17 cellular contexts compared by ENCODE assay signal in genomic region chr15:32637704-32638103, GRCh38. TPM values are rescaled to one million over a fixed set of nuclear protein-coding genes. Genes with fewer than 3 reads are reported as not detected.
DNase-seq lines count a peak whose midpoint lies in the region; ATAC-seq, FAIRE-seq and TF ChIP-seq lines count a peak whose summit lies in the region.
"Had no signal": no experiment of that assay in that cellular context is flagged by ENCODE, and none has a peak within 500 bp of the region (broad histone marks: within the 10 kb centered on the region; RNA-seq: fewer than 3 reads in every experiment).

No MANE protein-coding gene starts in this region.

- peaks cover 12% of the 10 kb centered on the region for H3K4me1 ChIP-seq in PC-3 (ENCODE audit: insufficient read depth, low read length)
- no peaks in the 10 kb centered on the region for H3K4me1 ChIP-seq in CD8-positive, alpha-beta T cell (ENCODE audit: insufficient read depth, low read length)
- H3K4me1 ChIP-seq: Caco-2, HAP-1 had no signal

- no peaks in the 10 kb centered on the region for H3K9me3 ChIP-seq in PC-3 (ENCODE audit: low read length)
- no peaks in the 10 kb centered on the region for H3K9me3 ChIP-seq in CD8-positive, alpha-beta T cell (ENCODE audit: low read length)
- H3K9me3 ChIP-seq: Caco-2, HAP-1 had no signal

- 0 out of 2 replicates have a peak, but pooled peaks cover 9% of the 10 kb centered on the region for H4K20me1 ChIP-seq in PC-3 (ENCODE audit: low read length)

- peaks cover 10% of the 10 kb centered on the region for H3K36me3 Mint-ChIP-seq in CD8-positive, alpha-beta T cell

- H3K4me3 ChIP-seq in PC-3 (ENCODE audit: low read length) (no peak overlapping the region), bronchial epithelial cell (ENCODE audit: low read depth, low read length) (no peak overlapping the region)
- no peak overlapping the region for H3K4me3 ChIP-seq in CD8-positive, alpha-beta T cell (ENCODE audit: low read depth, low read length)
- H3K4me3 ChIP-seq: GM23248, HAP-1 had no signal

- no peak overlapping the region for H3K27ac Mint-ChIP-seq in CD8-positive, alpha-beta T cell
- H3K27ac Mint-ChIP-seq: CD8-positive, alpha-beta memory T cell had no signal

- intact Hi-C loops in PC-3 (cut with micrococcal nuclease), result no loop called here
- intact Hi-C loops in CD8-positive, alpha-beta T cell (cut with DNase I, micrococcal nuclease), result no loop called here

- no peak overlapping the region for H3K27ac ChIP-seq in PC-3 (ENCODE audit: low read length)
- H3K27ac ChIP-seq in CD8-positive, alpha-beta T cell (ENCODE audit: low read depth, low read length), result no peak overlapping the region
- H3K27ac ChIP-seq: GM23248, HL-60 had no signal

- H3K27me3 ChIP-seq in PC-3 (ENCODE audit: low read length), result no peaks in the 10 kb centered on the region
- H3K27me3 ChIP-seq in bronchial epithelial cell (ENCODE audit: control insufficient read depth, insufficient read depth, low read length), result no peaks in the 10 kb centered on the region
- no peaks in the 10 kb centered on the region for H3K27me3 ChIP-seq in CD8-positive, alpha-beta T cell (ENCODE audit: insufficient read depth, low read length)

- H3K27me3 Mint-ChIP-seq in CD8-positive, alpha-beta T cell (ENCODE audit: low read depth), result peaks cover 2% of the 10 kb centered on the region
- H3K27me3 Mint-ChIP-seq: CD8-positive, alpha-beta memory T cell had no signal

- no peak overlapping the region for H3K4me2 ChIP-seq in PC-3 (ENCODE audit: low read length)

- no peak overlapping the region for H2AFZ ChIP-seq in PC-3 (ENCODE audit: low read length)
- H2AFZ ChIP-seq: GM23248 had no signal

- FAIRE-seq in bronchial epithelial cell (lab: Jason Lieb, UNC), result no peak
- FAIRE-seq in RCC 7860 (lab: Jason Lieb, UNC), result no peak
- FAIRE-seq: A204.1 had no signal

- peaks cover 7% of the 10 kb centered on the region for H3F3A ChIP-seq in PC-3 (ENCODE audit: low read length, unreplicated experiment)

- H3K36me3 ChIP-seq in PC-3 (ENCODE audit: low read depth, low read length) (peaks cover 63% of the 10 kb centered on the region), bronchial epithelial cell (ENCODE audit: control insufficient read depth, insufficient read depth, low read length) (peaks cover 4% of the 10 kb centered on the region)
- H3K36me3 ChIP-seq in CD8-positive, alpha-beta T cell (ENCODE audit: insufficient read depth, low read length), result no peaks in the 10 kb centered on the region

- CTCF ChIA-PET in PC-3 (lab: Charles Lee), result interaction anchor here (0.6 kb wide), 1 partner anchor 319 kb away, joined by 4 read pairs; no protein-coding TSS in a partner anchor
- CTCF ChIA-PET in CD8-positive, alpha-beta T cell (lab: Charles Lee), result no interaction called here

- no peaks in the 10 kb centered on the region for H3K9me3 Mint-ChIP-seq in CD8-positive, alpha-beta T cell
- H3K9me3 Mint-ChIP-seq: CD8-positive, alpha-beta memory T cell had no signal

- POLR2A ChIA-PET in PC-3 (lab: Charles Lee; ENCODE audit: unreplicated experiment), result no interaction called here
- POLR2A ChIA-PET in CD8-positive, alpha-beta T cell (lab: Charles Lee), result no interaction called here

- H3K9me2 ChIP-seq in PC-3 (replicated peaks; ENCODE audit: low read length), result no peaks in the 10 kb centered on the region

- peak; percentile 77 for ATAC-seq in PC-3
- no peak for ATAC-seq in CD8-positive, alpha-beta T cell

- DNase-seq in ELR (ENCODE audit: low read depth) (peak; percentile 39), PC-3 (peak; percentile 46), bronchial epithelial cell (ENCODE audit: low read depth) (peak; percentile 76), RCC 7860 (ENCODE audit: low spot score) (no peak), SW 1271 (lab: John Stamatoyannopoulos, UW) (no peak)
- no peak for DNase-seq in stimulated activated CD4-positive, alpha-beta T cell treated with anti-CD3 and anti-CD28 coated beads, Interleukin-4, amount 100 ng/mL, for 24 hours
- no peak for DNase-seq in CD8-positive, alpha-beta T cell
- DNase-seq: AML-193; Caco-2; CD8-positive, alpha-beta memory T cell; GF-D8; GM23248; Kasumi-1; KBM-7 had no signal

- H3K4me3 Mint-ChIP-seq in CD8-positive, alpha-beta T cell, result no peak overlapping the region
- H3K4me3 Mint-ChIP-seq: CD8-positive, alpha-beta memory T cell had no signal

- no TSS peak for BruUV-seq in PC-3 (replicated peaks; lab: Mats Ljungman, UMichigan)

- peaks cover 9% of the 10 kb centered on the region; the same call in 1 of the 2 replicates for H3K79me2 ChIP-seq in PC-3 (ENCODE audit: low read length)

- no peak for TF ChIP-seq CTCF in PC-3 (conservative IDR thresholded peaks at IDR 0.05; ENCODE audit: low read depth, low read length)
- TF ChIP-seq CTCF in bronchial epithelial cell (IDR thresholded peaks at IDR 0.05; ENCODE audit: insufficient read depth, low read length, severe bottlenecking), result no peak
- no peak for TF ChIP-seq CTCF in CD8-positive, alpha-beta T cell (IDR thresholded peaks at IDR 0.05)

- H3K9ac ChIP-seq in PC-3 (ENCODE audit: low read length), result no peak overlapping the region
- H3K9ac ChIP-seq: GM23248 had no signal

- no peaks in the 10 kb centered on the region for H3K4me1 Mint-ChIP-seq in CD8-positive, alpha-beta T cell (ENCODE audit: low read depth)
- H3K4me1 Mint-ChIP-seq: CD8-positive, alpha-beta memory T cell had no signal

RNA-seq across cellular contexts. Expression of gene SCG5, which starts 3.8 kb away (rescaled TPM):
- total RNA-seq in PC-3 (2014; rRNA removed) (1.3 and 1.6 TPM in 2 replicates), bronchial epithelial cell (3.7 and 11.8 TPM in 2 replicates)
- not detected for total RNA-seq in CD8-positive, alpha-beta T cell

RNA-seq across cellular contexts. Expression of gene ARHGAP11A, which starts 22.4 kb away (rescaled TPM):
- 38.2 and 43.0 TPM in 2 replicates for total RNA-seq in PC-3 (2014; rRNA removed)
- 1.1 and 1.2 TPM in 2 replicates for total RNA-seq in bronchial epithelial cell
- 1 to 10 TPM; 3.7 to 5.0 TPM for total RNA-seq in CD8-positive, alpha-beta T cell

RNA-seq across cellular contexts. Expression of gene GOLGA8N, which starts 44.4 kb away (rescaled TPM):
- total RNA-seq in PC-3 (2014; rRNA removed) (0.91 and 1.4 TPM in 2 replicates), bronchial epithelial cell (1.6 and 5.2 TPM in 2 replicates)
- total RNA-seq in CD8-positive, alpha-beta T cell, result 1 to 10 TPM; 4.0 to 6.5 TPM

Comparison
In these comparisons a context has a peak if more than half of its experiments do, and no peak if none do; other contexts are left out.
1. DNase-seq: peak in ELR (single experiment), PC-3 (single experiment) and bronchial epithelial cell (single experiment); none in stimulated activated CD4-positive, alpha-beta T cell treated with anti-CD3 and anti-CD28 coated beads, Interleukin-4, amount 100 ng/mL, for 24 hours (single experiment), RCC 7860 (single experiment), CD8-positive, alpha-beta T cell (0 of 7) and SW 1271 (0 of 2).